1 cellular context compared by ENCODE assay signal in genomic region chr20:10428008-10428407, GRCh38.
TF ChIP-seq lines count a peak whose summit lies in the region.

No MANE protein-coding gene starts in this region.

TF ChIP-seq in GM12878, 131 proteins besides CTCF, POLR2A, EP300 and RAD21 (continued from another document):
- TF ChIP-seq, protein P1, sequence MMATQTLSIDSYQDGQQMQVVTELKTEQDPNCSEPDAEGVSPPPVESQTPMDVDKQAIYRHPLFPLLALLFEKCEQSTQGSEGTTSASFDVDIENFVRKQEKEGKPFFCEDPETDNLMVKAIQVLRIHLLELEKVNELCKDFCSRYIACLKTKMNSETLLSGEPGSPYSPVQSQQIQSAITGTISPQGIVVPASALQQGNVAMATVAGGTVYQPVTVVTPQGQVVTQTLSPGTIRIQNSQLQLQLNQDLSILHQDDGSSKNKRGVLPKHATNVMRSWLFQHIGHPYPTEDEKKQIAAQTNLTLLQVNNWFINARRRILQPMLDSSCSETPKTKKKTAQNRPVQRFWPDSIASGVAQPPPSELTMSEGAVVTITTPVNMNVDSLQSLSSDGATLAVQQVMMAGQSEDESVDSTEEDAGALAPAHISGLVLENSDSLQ (IDR thresholded peaks at IDR 0.05): no peak
- TF ChIP-seq TCF12 (IDR thresholded peaks at IDR 0.05; ENCODE audit: low read depth, low read length): no peak
- no peak for TF ChIP-seq YY1 (IDR thresholded peaks at IDR 0.05; ENCODE audit: low read depth, low read length)
- TF ChIP-seq, protein P2, sequence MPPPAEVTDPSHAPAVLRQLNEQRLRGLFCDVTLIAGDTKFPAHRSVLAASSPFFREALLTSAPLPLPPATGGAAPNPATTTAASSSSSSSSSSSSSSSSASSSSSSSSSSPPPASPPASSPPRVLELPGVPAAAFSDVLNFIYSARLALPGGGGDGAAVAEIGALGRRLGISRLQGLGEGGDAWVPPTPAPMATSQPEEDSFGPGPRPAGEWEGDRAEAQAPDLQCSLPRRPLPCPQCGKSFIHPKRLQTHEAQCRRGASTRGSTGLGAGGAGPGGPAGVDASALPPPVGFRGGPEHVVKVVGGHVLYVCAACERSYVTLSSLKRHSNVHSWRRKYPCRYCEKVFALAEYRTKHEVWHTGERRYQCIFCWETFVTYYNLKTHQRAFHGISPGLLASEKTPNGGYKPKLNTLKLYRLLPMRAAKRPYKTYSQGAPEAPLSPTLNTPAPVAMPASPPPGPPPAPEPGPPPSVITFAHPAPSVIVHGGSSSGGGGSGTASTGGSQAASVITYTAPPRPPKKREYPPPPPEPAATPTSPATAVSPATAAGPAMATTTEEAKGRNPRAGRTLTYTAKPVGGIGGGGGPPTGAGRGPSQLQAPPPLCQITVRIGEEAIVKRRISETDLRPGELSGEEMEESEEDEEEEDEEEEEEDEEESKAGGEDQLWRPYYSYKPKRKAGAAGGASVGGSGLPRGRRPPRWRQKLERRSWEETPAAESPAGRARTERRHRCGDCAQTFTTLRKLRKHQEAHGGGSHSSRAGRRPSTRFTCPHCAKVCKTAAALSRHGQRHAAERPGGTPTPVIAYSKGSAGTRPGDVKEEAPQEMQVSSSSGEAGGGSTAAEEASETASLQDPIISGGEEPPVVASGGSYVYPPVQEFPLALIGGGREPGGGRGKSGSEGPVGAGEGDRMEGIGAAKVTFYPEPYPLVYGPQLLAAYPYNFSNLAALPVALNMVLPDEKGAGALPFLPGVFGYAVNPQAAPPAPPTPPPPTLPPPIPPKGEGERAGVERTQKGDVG (CRISPR knock-in tag; IDR thresholded peaks at IDR 0.05): no peak
- TF ChIP-seq, protein P3, sequence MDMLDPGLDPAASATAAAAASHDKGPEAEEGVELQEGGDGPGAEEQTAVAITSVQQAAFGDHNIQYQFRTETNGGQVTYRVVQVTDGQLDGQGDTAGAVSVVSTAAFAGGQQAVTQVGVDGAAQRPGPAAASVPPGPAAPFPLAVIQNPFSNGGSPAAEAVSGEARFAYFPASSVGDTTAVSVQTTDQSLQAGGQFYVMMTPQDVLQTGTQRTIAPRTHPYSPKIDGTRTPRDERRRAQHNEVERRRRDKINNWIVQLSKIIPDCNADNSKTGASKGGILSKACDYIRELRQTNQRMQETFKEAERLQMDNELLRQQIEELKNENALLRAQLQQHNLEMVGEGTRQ (IDR thresholded peaks at IDR 0.05; ENCODE audit: borderline replicate concordance, low read depth, low read length): no peak
- TF ChIP-seq CREB1 (IDR thresholded peaks at IDR 0.05; ENCODE audit: low read depth): no peak
- TF ChIP-seq ZNF207 (IDR thresholded peaks at IDR 0.05; ENCODE audit: borderline replicate concordance): no peak
- TF ChIP-seq IRF4 (IDR thresholded peaks at IDR 0.05; ENCODE audit: low read depth, low read length): no peak
- peak; percentile 80 for TF ChIP-seq SKIL (IDR thresholded peaks at IDR 0.05; ENCODE audit: low read depth, poor library complexity, severe bottlenecking)
- TF ChIP-seq BMI1 (IDR thresholded peaks at IDR 0.05; ENCODE audit: borderline replicate concordance): 0 out of 2 replicates have a peak, but pooled peaks have one; percentile 16
- no peak for TF ChIP-seq EZH2 (IDR thresholded peaks at IDR 0.05; ENCODE audit: borderline replicate concordance, control insufficient read depth, low read depth, low read length)
- TF ChIP-seq FOXM1 (IDR thresholded peaks at IDR 0.05; ENCODE audit: low read depth, low read length): no peak
- no peak for TF ChIP-seq NRF1 (conservative IDR thresholded peaks at IDR 0.05; ENCODE audit: low read depth, low read length)
- TF ChIP-seq, protein P4, sequence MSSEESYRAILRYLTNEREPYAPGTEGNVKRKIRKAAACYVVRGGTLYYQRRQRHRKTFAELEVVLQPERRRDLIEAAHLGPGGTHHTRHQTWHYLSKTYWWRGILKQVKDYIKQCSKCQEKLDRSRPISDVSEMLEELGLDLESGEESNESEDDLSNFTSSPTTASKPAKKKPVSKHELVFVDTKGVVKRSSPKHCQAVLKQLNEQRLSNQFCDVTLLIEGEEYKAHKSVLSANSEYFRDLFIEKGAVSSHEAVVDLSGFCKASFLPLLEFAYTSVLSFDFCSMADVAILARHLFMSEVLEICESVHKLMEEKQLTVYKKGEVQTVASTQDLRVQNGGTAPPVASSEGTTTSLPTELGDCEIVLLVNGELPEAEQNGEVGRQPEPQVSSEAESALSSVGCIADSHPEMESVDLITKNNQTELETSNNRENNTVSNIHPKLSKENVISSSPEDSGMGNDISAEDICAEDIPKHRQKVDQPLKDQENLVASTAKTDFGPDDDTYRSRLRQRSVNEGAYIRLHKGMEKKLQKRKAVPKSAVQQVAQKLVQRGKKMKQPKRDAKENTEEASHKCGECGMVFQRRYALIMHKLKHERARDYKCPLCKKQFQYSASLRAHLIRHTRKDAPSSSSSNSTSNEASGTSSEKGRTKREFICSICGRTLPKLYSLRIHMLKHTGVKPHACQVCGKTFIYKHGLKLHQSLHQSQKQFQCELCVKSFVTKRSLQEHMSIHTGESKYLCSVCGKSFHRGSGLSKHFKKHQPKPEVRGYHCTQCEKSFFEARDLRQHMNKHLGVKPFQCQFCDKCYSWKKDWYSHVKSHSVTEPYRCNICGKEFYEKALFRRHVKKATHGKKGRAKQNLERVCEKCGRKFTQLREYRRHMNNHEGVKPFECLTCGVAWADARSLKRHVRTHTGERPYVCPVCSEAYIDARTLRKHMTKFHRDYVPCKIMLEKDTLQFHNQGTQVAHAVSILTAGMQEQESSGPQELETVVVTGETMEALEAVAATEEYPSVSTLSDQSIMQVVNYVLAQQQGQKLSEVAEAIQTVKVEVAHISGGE (CRISPR knock-in tag; IDR thresholded peaks at IDR 0.05): no peak
- no peak; the same call in 1 of the 2 replicates for TF ChIP-seq BACH1 (IDR thresholded peaks at IDR 0.05; ENCODE audit: borderline replicate concordance)
- TF ChIP-seq SPI1 (IDR thresholded peaks at IDR 0.05; ENCODE audit: borderline replicate concordance, insufficient read depth, low read depth, low read length): peak; percentile 26; the same call in 1 of the 2 replicates
- peak; percentile 58 to 82; a peak in 3 of 4 replicates for TF ChIP-seq IKZF2 (IDR thresholded peaks at IDR 0.05)
- TF ChIP-seq, protein P5, sequence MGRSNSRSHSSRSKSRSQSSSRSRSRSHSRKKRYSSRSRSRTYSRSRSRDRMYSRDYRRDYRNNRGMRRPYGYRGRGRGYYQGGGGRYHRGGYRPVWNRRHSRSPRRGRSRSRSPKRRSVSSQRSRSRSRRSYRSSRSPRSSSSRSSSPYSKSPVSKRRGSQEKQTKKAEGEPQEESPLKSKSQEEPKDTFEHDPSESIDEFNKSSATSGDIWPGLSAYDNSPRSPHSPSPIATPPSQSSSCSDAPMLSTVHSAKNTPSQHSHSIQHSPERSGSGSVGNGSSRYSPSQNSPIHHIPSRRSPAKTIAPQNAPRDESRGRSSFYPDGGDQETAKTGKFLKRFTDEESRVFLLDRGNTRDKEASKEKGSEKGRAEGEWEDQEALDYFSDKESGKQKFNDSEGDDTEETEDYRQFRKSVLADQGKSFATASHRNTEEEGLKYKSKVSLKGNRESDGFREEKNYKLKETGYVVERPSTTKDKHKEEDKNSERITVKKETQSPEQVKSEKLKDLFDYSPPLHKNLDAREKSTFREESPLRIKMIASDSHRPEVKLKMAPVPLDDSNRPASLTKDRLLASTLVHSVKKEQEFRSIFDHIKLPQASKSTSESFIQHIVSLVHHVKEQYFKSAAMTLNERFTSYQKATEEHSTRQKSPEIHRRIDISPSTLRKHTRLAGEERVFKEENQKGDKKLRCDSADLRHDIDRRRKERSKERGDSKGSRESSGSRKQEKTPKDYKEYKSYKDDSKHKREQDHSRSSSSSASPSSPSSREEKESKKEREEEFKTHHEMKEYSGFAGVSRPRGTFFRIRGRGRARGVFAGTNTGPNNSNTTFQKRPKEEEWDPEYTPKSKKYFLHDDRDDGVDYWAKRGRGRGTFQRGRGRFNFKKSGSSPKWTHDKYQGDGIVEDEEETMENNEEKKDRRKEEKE (IDR thresholded peaks at IDR 0.05): no peak
- TF ChIP-seq, protein P6, sequence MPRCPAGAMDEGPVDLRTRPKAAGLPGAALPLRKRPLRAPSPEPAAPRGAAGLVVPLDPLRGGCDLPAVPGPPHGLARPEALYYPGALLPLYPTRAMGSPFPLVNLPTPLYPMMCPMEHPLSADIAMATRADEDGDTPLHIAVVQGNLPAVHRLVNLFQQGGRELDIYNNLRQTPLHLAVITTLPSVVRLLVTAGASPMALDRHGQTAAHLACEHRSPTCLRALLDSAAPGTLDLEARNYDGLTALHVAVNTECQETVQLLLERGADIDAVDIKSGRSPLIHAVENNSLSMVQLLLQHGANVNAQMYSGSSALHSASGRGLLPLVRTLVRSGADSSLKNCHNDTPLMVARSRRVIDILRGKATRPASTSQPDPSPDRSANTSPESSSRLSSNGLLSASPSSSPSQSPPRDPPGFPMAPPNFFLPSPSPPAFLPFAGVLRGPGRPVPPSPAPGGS (IDR thresholded peaks at IDR 0.05; ENCODE audit: borderline replicate concordance, insufficient read depth, low read depth, low read length, poor library complexity, severe bottlenecking): no peak
- TF ChIP-seq HDAC6 (IDR thresholded peaks at IDR 0.05; ENCODE audit: unreplicated experiment): no peak
- TF ChIP-seq ZNF687 (IDR thresholded peaks at IDR 0.05): no peak
- TF ChIP-seq SIX5 (IDR thresholded peaks at IDR 0.05; ENCODE audit: low read depth, low read length, severe bottlenecking): no peak
- TF ChIP-seq MEF2A (IDR thresholded peaks at IDR 0.05; ENCODE audit: insufficient read depth, low read depth, low read length): no peak
- no peak for TF ChIP-seq ZZZ3 (IDR thresholded peaks at IDR 0.05; ENCODE audit: control insufficient read depth, insufficient read length, low read depth)
- TF ChIP-seq, protein P7, sequence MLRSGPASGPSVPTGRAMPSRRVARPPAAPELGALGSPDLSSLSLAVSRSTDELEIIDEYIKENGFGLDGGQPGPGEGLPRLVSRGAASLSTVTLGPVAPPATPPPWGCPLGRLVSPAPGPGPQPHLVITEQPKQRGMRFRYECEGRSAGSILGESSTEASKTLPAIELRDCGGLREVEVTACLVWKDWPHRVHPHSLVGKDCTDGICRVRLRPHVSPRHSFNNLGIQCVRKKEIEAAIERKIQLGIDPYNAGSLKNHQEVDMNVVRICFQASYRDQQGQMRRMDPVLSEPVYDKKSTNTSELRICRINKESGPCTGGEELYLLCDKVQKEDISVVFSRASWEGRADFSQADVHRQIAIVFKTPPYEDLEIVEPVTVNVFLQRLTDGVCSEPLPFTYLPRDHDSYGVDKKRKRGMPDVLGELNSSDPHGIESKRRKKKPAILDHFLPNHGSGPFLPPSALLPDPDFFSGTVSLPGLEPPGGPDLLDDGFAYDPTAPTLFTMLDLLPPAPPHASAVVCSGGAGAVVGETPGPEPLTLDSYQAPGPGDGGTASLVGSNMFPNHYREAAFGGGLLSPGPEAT (IDR thresholded peaks at IDR 0.05; ENCODE audit: low read depth): peak; percentile 31; the same call in 1 of the 2 replicates
- TF ChIP-seq ZNF217 (IDR thresholded peaks at IDR 0.05): peak; percentile 38; the same call in 1 of the 2 replicates
- no peak for TF ChIP-seq SREBF2 (IDR thresholded peaks at IDR 0.05; ENCODE audit: low read length)
- TF ChIP-seq BCL11A (IDR thresholded peaks at IDR 0.05; ENCODE audit: low read depth, low read length): peak; percentile 24; the same call in 1 of the 2 replicates
